Comparison of ENCODE assay signal across 17 cellular contexts in genomic region chr6:131937219-131937618, GRCh38. TPM values are rescaled to one million over a fixed set of nuclear protein-coding genes. Genes with fewer than 3 reads are reported as not detected.
DNase-seq lines count a peak whose midpoint lies in the region; ATAC-seq and TF ChIP-seq lines count a peak whose summit lies in the region.
"Had no signal": no experiment of that assay in that cellular context is flagged by ENCODE, and none has a peak within 500 bp of the region (broad histone marks: within the 10 kb centered on the region; RNA-seq: fewer than 3 reads in every experiment).

No MANE protein-coding gene starts in this region.

- no peak for TF ChIP-seq CTCF in IMR-90 (conservative IDR thresholded peaks at IDR 0.05; ENCODE audit: low read depth, low read length)
- TF ChIP-seq CTCF in esophagus muscularis mucosa (IDR thresholded peaks at IDR 0.05): no peak
- no peak for TF ChIP-seq CTCF in Peyer's patch (IDR thresholded peaks at IDR 0.05)

- H4K20me1 ChIP-seq in IMR-90 (ENCODE audit: insufficient read depth, low read length): no peaks in the 10 kb centered on the region

- CTCF ChIA-PET in IMR-90 (lab: Yijun Ruan, JAX): interaction anchor here (0.5 kb wide), 1 partner anchor 403 kb away, joined by 3 read pairs; no protein-coding TSS in a partner anchor

- no peak overlapping the region for H3K9ac ChIP-seq in IMR-90 (ENCODE audit: low read depth, low read length)

- dilution Hi-C loops in IMR-90 (cut with HindIII; ENCODE audit: low sequenced_read_pairs, unreplicated experiment): no loop called here

- no peak for TF ChIP-seq RAD21 in IMR-90 (IDR thresholded peaks at IDR 0.05; ENCODE audit: low read length)

- POLR2A ChIA-PET in IMR-90 (lab: Charles Lee; ENCODE audit: unreplicated experiment): no interaction called here

- peak overlapping the region in 1 of 2 experiments; percentile 32; a peak in 1 of 4 replicates for H4K8ac ChIP-seq in IMR-90 (ENCODE audit: low read depth in 2 of 2, low read length in 2 of 2)

- H2BK20ac ChIP-seq in IMR-90 (ENCODE audit: low read depth, low read length): peak overlapping the region; percentile 16; the same call in 1 of the 2 replicates

- in situ Hi-C loops in IMR-90 (cut with MboI; ENCODE audit: low sequenced_read_pairs): no loop called here

- intact Hi-C loops in IMR-90 (cut with micrococcal nuclease): no loop called here
- intact Hi-C loops in esophagus muscularis mucosa (cut with DNase I): no loop called here
- intact Hi-C loops in sciatic nerve (cut with DNase I): no loop called here

- peak overlapping the region; percentile 38; the same call in 1 of the 2 replicates for H2BK120ac ChIP-seq in IMR-90 (ENCODE audit: low read depth, low read length)

- H3K27me3 ChIP-seq in IMR-90 (ENCODE audit: control insufficient read depth, insufficient read depth, low read length) (no peaks in the 10 kb centered on the region), esophagus muscularis mucosa (no peaks in the 10 kb centered on the region), Peyer's patch (no peaks in the 10 kb centered on the region)
- H3K27me3 ChIP-seq: pancreas, thyroid gland had no signal

- H3K36me3 ChIP-seq in IMR-90 (ENCODE audit: control insufficient read depth, insufficient read depth, low read length) (no peaks in the 10 kb centered on the region), esophagus muscularis mucosa (no peaks in the 10 kb centered on the region), Peyer's patch (no peaks in the 10 kb centered on the region)
- H3K36me3 ChIP-seq: pancreas, thyroid gland had no signal

- no peak overlapping the region for H3K27ac ChIP-seq in IMR-90 (ENCODE audit: insufficient read depth, low read length)
- H3K27ac ChIP-seq in esophagus muscularis mucosa (replicated peaks in 1 of 4): peak overlapping the region in 3 of 4 donors; percentile 4 to 40 (median 21)
- H3K27ac ChIP-seq in Peyer's patch: peak overlapping the region in 1 of 4 donors; percentile 27
- H3K27ac ChIP-seq: C4-2B, pancreas had no signal

- H3K18ac ChIP-seq in IMR-90 (ENCODE audit: low read depth, low read length): peak overlapping the region; percentile 56; the same call in 1 of the 2 replicates

- H2BK15ac ChIP-seq in IMR-90 (ENCODE audit: low read depth, low read length): peak overlapping the region; percentile 75; the same call in 1 of the 3 replicates

- no TSS peak for BruUV-seq in IMR-90 (replicated peaks; lab: Mats Ljungman, UMichigan)

- H2AK5ac ChIP-seq in IMR-90 (ENCODE audit: low read depth, low read length): peak overlapping the region; percentile 79

- no peak overlapping the region for H3K56ac ChIP-seq in IMR-90 (ENCODE audit: extremely low read depth, insufficient read depth, low read length)

- H4K5ac ChIP-seq in IMR-90 (ENCODE audit: low read depth, low read length): no peak overlapping the region

- peak overlapping the region; percentile 65 for H2AFZ ChIP-seq in IMR-90 (replicated peaks; ENCODE audit: low read length, poor library complexity)

- no CpG with 5 or more reads among the region's 1 CpG for WGBS in IMR-90 (ENCODE audit: extremely low coverage in 2 of 2, insufficient read length in 1 of 2), 2 experiments
- 86% methylated on average over 1 of the region's 1 CpG for WGBS in esophagus muscularis mucosa

- H3K4me1 ChIP-seq in IMR-90 (ENCODE audit: control insufficient read depth, insufficient read depth, low read length) (peaks cover 8% of the 10 kb centered on the region), esophagus muscularis mucosa (peaks cover 0 to 6% (median 3%) of the 10 kb centered on the region in 4 donors), Peyer's patch (no peaks in the 10 kb centered on the region)
- H3K4me1 ChIP-seq: pancreas, thyroid gland had no signal

- DNase-seq in EH (ENCODE audit: low read depth) (peak; percentile 47), IMR-90 (no peak), esophagus muscularis mucosa (ENCODE audit: extremely low spot score) (no peak), sciatic nerve (ENCODE audit: low spot score) (no peak), iPS-NIHi11 (ENCODE audit: low spot score) (no peak), Peyer's patch (no peak)
- DNase-seq: activated effector memory CD4-positive, alpha-beta T cell treated with anti-CD3 and anti-CD28 coated beads, Interleukin-2, amount 50 U/mL, for 16 hours; DMS79; Karpas-422; NCI-H1092 treated with DMSO at 0.1 percent for 48 hours; pancreas; thyroid gland had no signal

- H3K4me2 ChIP-seq in IMR-90 (ENCODE audit: low read depth, low read length): no peak overlapping the region
- H3K4me2 ChIP-seq: smooth muscle cell had no signal

- H2AK9ac ChIP-seq in IMR-90 (replicated peaks; ENCODE audit: low read depth, low read length, poor library complexity): no peak overlapping the region

- H4K91ac ChIP-seq in IMR-90 (ENCODE audit: insufficient read depth, low read depth, low read length): no peak overlapping the region

- H3K4me3 ChIP-seq in IMR-90 (ENCODE audit: insufficient read depth, low read depth, low read length) (no peak overlapping the region), esophagus muscularis mucosa (no peak overlapping the region), Peyer's patch (no peak overlapping the region)
- H3K4me3 ChIP-seq: lung, pancreas, smooth muscle cell, thyroid gland had no signal

- H3K4ac ChIP-seq in IMR-90 (ENCODE audit: low read depth, low read length): peak overlapping the region; percentile 19; the same call in 1 of the 2 replicates

- H3K9me1 ChIP-seq in IMR-90 (ENCODE audit: insufficient read depth, low read length): peaks cover 6% of the 10 kb centered on the region; the same call in 1 of the 2 replicates

- peaks cover 0 to 5% of the 10 kb centered on the region in 2 experiments; a peak in 1 of 4 replicates for H3K79me1 ChIP-seq in IMR-90 (ENCODE audit: low read depth in 1 of 2, low read length in 2 of 2)

- ATAC-seq in IMR-90 (ENCODE audit: low read depth) (no peak), sciatic nerve (peak; percentile 94), GM21526 (IDR thresholded peaks at IDR 0.05; ENCODE audit: low FRiP score, unreplicated experiment) (no peak)
- ATAC-seq: HCT116, pancreas had no signal

- H3K14ac ChIP-seq in IMR-90 (replicated peaks; ENCODE audit: low read depth, low read length): peak overlapping the region; percentile 4

- H3K23ac ChIP-seq in IMR-90 (ENCODE audit: low read depth, low read length): 0 out of 2 replicates have a peak overlapping the region, but pooled peaks have one; percentile 10

- TF ChIP-seq EP300 in esophagus muscularis mucosa (IDR thresholded peaks at IDR 0.05): no peak

- H2BK5ac ChIP-seq in IMR-90 (ENCODE audit: low read depth, low read length, poor library complexity, severe bottlenecking): no peak overlapping the region

- H3K9me3 ChIP-seq in IMR-90 (ENCODE audit: control insufficient read depth, insufficient read depth, low read length): no peaks in the 10 kb centered on the region
- no peaks in the 10 kb centered on the region for H3K9me3 ChIP-seq in esophagus muscularis mucosa
- H3K9me3 ChIP-seq in Peyer's patch: no peaks in the 10 kb centered on the region
- H3K9me3 ChIP-seq: pancreas, thyroid gland had no signal

- TF ChIP-seq POLR2A in IMR-90 (IDR thresholded peaks at IDR 0.05; ENCODE audit: low read depth, low read length): no peak
- no peak for TF ChIP-seq POLR2A in esophagus muscularis mucosa (IDR thresholded peaks at IDR 0.05; ENCODE audit: low read depth)
- TF ChIP-seq POLR2A in Peyer's patch (IDR thresholded peaks at IDR 0.05): no peak

TF ChIP-seq in IMR-90, 13 proteins besides CTCF, POLR2A, EP300 and RAD21:
- no peak for TF ChIP-seq NFE2L2 (IDR thresholded peaks at IDR 0.05; ENCODE audit: low read depth, low read length)
- TF ChIP-seq CHD1 (IDR thresholded peaks at IDR 0.05; ENCODE audit: low read depth, low read length): no peak

RNA-seq across cellular contexts. Expression of gene CCN2, which starts 14.0 kb away (rescaled TPM):
- total RNA-seq in IMR-90 (2012; rRNA removed) (148 and 211 TPM in 2 replicates), esophagus muscularis mucosa (100 to 1,000 TPM; 418 to 749 (median 509) TPM), sciatic nerve (176 TPM), Peyer's patch (100 to 1,000 TPM in 1 of 4 donors, 10 to 100 TPM in 3; 28.7 to 262 (median 72.2) TPM)
- 1,205 and 1,345 TPM in 2 replicates for polyA plus RNA-seq in IMR-90 (2012; rRNA removed)
- 703 and 2,182 TPM in 2 replicates for polyA plus RNA-seq in IMR-90 (2012; cell fraction: cytosol; rRNA removed)
- 1,717 and 1,819 TPM in 2 replicates for polyA plus RNA-seq in IMR-90 (2012; cell fraction: nucleus; rRNA removed; ENCODE audit: low replicate concordance)
